12 cellular contexts compared by ENCODE assay signal in genomic region chr15:89371145-89372044, GRCh38. TPM values are rescaled to one million over a fixed set of nuclear protein-coding genes. Genes with fewer than 3 reads are reported as not detected.
DNase-seq lines count a peak whose midpoint lies in the region; ATAC-seq, FAIRE-seq and TF ChIP-seq lines count a peak whose summit lies in the region.
"Had no signal": no experiment of that assay in that cellular context is flagged by ENCODE, and none has a peak within 500 bp of the region (broad histone marks: within the 10 kb centered on the region; RNA-seq: fewer than 3 reads in every experiment).

No MANE protein-coding gene starts in this region.

- TF ChIP-seq POLR2A in spleen (IDR thresholded peaks at IDR 0.05) = no peak

- WGBS in spleen, 5 donors = 3 to 17% (median 5%) methylated on average over 23 to 92 of the region's 92 CpGs

- no peaks in the 10 kb centered on the region for H3K9me3 ChIP-seq in kidney (ENCODE audit: control insufficient read depth in 1 of 2, low read length in 2 of 2)
- no peaks in the 10 kb centered on the region for H3K9me3 ChIP-seq in spleen
- H3K9me3 ChIP-seq in SJCRH30 (replicated peaks) = no peaks in the 10 kb centered on the region

- H3K27me3 ChIP-seq in spleen (replicated peaks in 1 of 7) (peaks cover 20 to 100% (median 97%) of the 10 kb centered on the region in 7 donors), SJCRH30 (peaks cover 7% of the 10 kb centered on the region)

- no peak for FAIRE-seq in kidney (lab: Jason Lieb, UNC)
- FAIRE-seq: HTR-8/SVneo had no signal

- H3K27ac ChIP-seq in cingulate gyrus (ENCODE audit: low read depth, low read length) = peak overlapping the region; percentile 79
- no peak overlapping the region for H3K27ac ChIP-seq in kidney (ENCODE audit: low read depth in 2 of 2, low read length in 2 of 2)
- H3K27ac ChIP-seq in spleen = no peak overlapping the region
- H3K27ac ChIP-seq in SJCRH30 = no peak overlapping the region

- TF ChIP-seq CTCF in GM20000 (IDR thresholded peaks at IDR 0.05; ENCODE audit: extremely low read depth, missing control alignments) (no peak), kidney (IDR thresholded peaks at IDR 0.05; ENCODE audit: borderline replicate concordance, extremely low read depth, insufficient read depth) (no peak), spleen (IDR thresholded peaks at IDR 0.05 in 8 of 11, conservative IDR thresholded peaks at IDR 0.05 in 3 of 11) (no peak)

- ATAC-seq in GM19023 (IDR thresholded peaks at IDR 0.05; ENCODE audit: unreplicated experiment) = no peak

- H3K4me3 ChIP-seq in kidney (ENCODE audit: low read length in 2 of 2) (no peak overlapping the region), spleen (peak overlapping the region in 5 of 8 donors; percentile 15 to 54 (median 18)), SJCRH30 (no peak overlapping the region)

- H3K36me3 ChIP-seq in kidney (ENCODE audit: control insufficient read depth in 1 of 2, insufficient read depth in 2 of 2, low read length in 2 of 2) = no peaks in the 10 kb centered on the region
- H3K36me3 ChIP-seq in spleen = no peaks in the 10 kb centered on the region
- H3K36me3 ChIP-seq in SJCRH30 = no peaks in the 10 kb centered on the region

- intact Hi-C loops in kidney (cut with DNase I) (no loop called here), spleen (cut with DNase I; ENCODE audit: low total_unique reads) (no loop called here)

- DNase-seq in GM20000 (ENCODE audit: low spot score) = peak; percentile 34
- peak; percentile 56 for DNase-seq in kidney
- no peak for DNase-seq in spleen
- no peak for DNase-seq in SJCRH30
- no peak for DNase-seq in Ammon's horn (ENCODE audit: low spot score)
- no peak for DNase-seq in NCI-H2171 treated with DMSO at 0.1 percent for 48 hours (lab: John Stamatoyannopoulos, UW)
- DNase-seq: activated CD8-positive, alpha-beta memory T cell treated with anti-CD3 and anti-CD28 coated beads for 24 hours; NCI-H2081; occipital lobe had no signal

- H3K9ac ChIP-seq in kidney (ENCODE audit: low read length in 2 of 2) = no peak overlapping the region

- peaks cover 0 to 5% of the 10 kb centered on the region in 2 donors for H3K4me1 ChIP-seq in kidney (ENCODE audit: control insufficient read depth in 1 of 2, insufficient read depth in 1 of 2, low read depth in 1 of 2, low read length in 2 of 2)
- peaks cover 14 to 45% (median 28%) of the 10 kb centered on the region in 6 donors for H3K4me1 ChIP-seq in spleen
- H3K4me1 ChIP-seq in SJCRH30 = no peaks in the 10 kb centered on the region

RNA-seq across cellular contexts. Expression of gene POLG, which starts 36.8 kb away (rescaled TPM):
- total RNA-seq in kidney = 72.4 TPM
- 28.6 TPM for polyA plus RNA-seq in kidney (ENCODE audit: insufficient read depth, low read depth, low replicate concordance)
- total RNA-seq in spleen = 100 to 1,000 TPM in 1 of 7 donors, 10 to 100 TPM in 6; 63.3 to 105 (median 74.0) TPM
- 10 to 100 TPM; 38.3 to 57.7 (median 54.9) TPM for polyA plus RNA-seq in spleen
- total RNA-seq in SJCRH30 (2014; rRNA removed; shearing (Covaris generic)) = 47.0 and 50.5 TPM in 2 replicates

Comparison
In these comparisons a context has a peak if more than half of its experiments do, and no peak if none do; other contexts are left out.
1. DNase-seq: peak in GM20000 (single experiment) and kidney (single experiment); none in spleen (single experiment), SJCRH30 (0 of 2), Ammon's horn (single experiment) and NCI-H2171 treated with DMSO at 0.1 percent for 48 hours (single experiment).
2. H3K4me3 ChIP-seq: peak in spleen (5 of 8); none in kidney (0 of 2) and SJCRH30 (single experiment).